33 cellular contexts compared by ENCODE assay signal in the genomic region with DNA sequence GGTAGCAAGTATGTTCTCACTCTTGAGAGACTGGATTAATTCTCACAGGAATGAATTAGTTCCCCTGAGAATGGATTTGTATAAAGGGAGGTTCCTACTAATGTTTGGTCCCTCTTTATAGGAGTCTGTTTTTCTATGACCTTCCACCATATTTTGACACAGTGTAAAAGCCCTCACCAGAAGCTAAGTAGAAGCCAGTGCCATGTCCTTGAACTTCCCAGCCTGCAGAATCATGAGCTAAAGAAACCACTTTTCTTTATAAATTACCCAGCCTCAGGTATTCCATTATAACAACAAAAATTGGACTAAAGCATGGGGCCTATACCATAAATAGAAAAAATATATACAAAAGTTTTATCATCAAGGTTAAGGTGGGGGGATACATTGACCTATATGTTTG.
A peak's percentile ranks its signal among the peaks of the same experiment; 100 is the strongest.
DNase-seq lines count a peak whose midpoint lies in the region; ATAC-seq, FAIRE-seq and TF ChIP-seq lines count a peak whose summit lies in the region.
"Had no signal": no experiment of that assay in that cellular context is flagged by ENCODE, and none has a peak within 500 bp of the region (broad histone marks: within the 10 kb centered on the region; RNA-seq: fewer than 3 reads in every experiment).

No MANE protein-coding gene starts in this region.

- no peaks in the 10 kb centered on the region for H3K79me1 ChIP-seq in H1 (ENCODE audit: low read depth, low read length)

- H2BK20ac ChIP-seq in H1 (ENCODE audit: low read length), result no peak overlapping the region

- H3K27ac ChIP-seq in HepG2 (ENCODE audit: extremely low read length, insufficient read depth, low read length), result no peak overlapping the region
- H3K27ac ChIP-seq in right lobe of liver, result no peak overlapping the region
- no peak overlapping the region for H3K27ac ChIP-seq in HEK293 (ENCODE audit: extremely low read depth, low read depth, low read length)
- no peak overlapping the region for H3K27ac ChIP-seq in H1 (ENCODE audit: low read depth, low read length)
- H3K27ac ChIP-seq: 22Rv1; A549; BLaER1; BLaER1 treated with 17β-estradiol and CSF1 and Interleukin-3, amounts not matched to agents 10 nM and 100 nM; C4-2B had no signal

- no peaks in the 10 kb centered on the region for H3K23me2 ChIP-seq in H1 (ENCODE audit: low read depth, low read length)

- H2AFZ ChIP-seq in HepG2 (ENCODE audit: low read length), result no peak overlapping the region
- H2AFZ ChIP-seq in H1 (ENCODE audit: low read length), result no peak overlapping the region

- TF ChIP-seq EP300 in HepG2 (IDR thresholded peaks at IDR 0.05; ENCODE audit: low read depth in 2 of 2, low read length in 2 of 2) (no peak), HepG2 (CRISPR knock-in tag; IDR thresholded peaks at IDR 0.05; ENCODE audit: borderline replicate concordance) (no peak), H1 (IDR thresholded peaks at IDR 0.05; ENCODE audit: borderline replicate concordance in 1 of 2, low read depth in 2 of 2, low read length in 2 of 2) (no peak)

- H3K4ac ChIP-seq in H1 (replicated peaks; ENCODE audit: insufficient read length, low read depth, low read length), result no peak overlapping the region

- intact Hi-C loops in HepG2 (cut with micrococcal nuclease; ENCODE audit: unreplicated experiment), result no loop called here
- intact Hi-C loops in right lobe of liver (cut with DNase I), result no loop called here

- H3K23ac ChIP-seq in H1 (ENCODE audit: insufficient read length), result no peak overlapping the region

- H2BK15ac ChIP-seq in H1 (ENCODE audit: low read length), result no peak overlapping the region

- H3K36me3 ChIP-seq in HepG2 (replicated peaks in 1 of 2; ENCODE audit: control insufficient read depth in 1 of 2, insufficient read depth in 2 of 2, low read length in 2 of 2) (no peaks in the 10 kb centered on the region), right lobe of liver (no peaks in the 10 kb centered on the region), HEK293 (ENCODE audit: control insufficient read depth in 2 of 2, insufficient read depth in 1 of 2, low read length in 2 of 2) (no peaks in the 10 kb centered on the region), H1 (ENCODE audit: control insufficient read depth in 2 of 4, insufficient read depth in 4 of 4, low read length in 3 of 4) (peaks cover 0 to 2% (median 0%) of the 10 kb centered on the region in 4 experiments; a peak in 1 of 8 replicates)
- H3K36me3 ChIP-seq: BE2C; BLaER1; BLaER1 treated with 17β-estradiol and CSF1 and Interleukin-3, amounts not matched to agents 10 nM and 100 nM had no signal

- H3K56ac ChIP-seq in H1 (replicated peaks; ENCODE audit: insufficient read length, low read depth, low read length), result no peak overlapping the region

- TF ChIP-seq POLR2A in HepG2 (IDR thresholded peaks at IDR 0.05; ENCODE audit: insufficient read depth in 1 of 2, low read depth in 2 of 2, low read length in 2 of 2) (no peak), right lobe of liver (IDR thresholded peaks at IDR 0.05) (no peak), H1 (IDR thresholded peaks at IDR 0.05; ENCODE audit: control extremely low read depth in 1 of 2, low read depth in 2 of 2, low read length in 2 of 2) (no peak), erythroblast (IDR thresholded peaks at IDR 0.05; ENCODE audit: low read length) (no peak)

- POLR2A ChIA-PET in HepG2 (lab: Yijun Ruan, JAX), result no interaction called here
- POLR2A ChIA-PET in HEK293 (lab: Yijun Ruan, JAX), result no interaction called here
- POLR2A ChIA-PET in H1 (lab: Charles Lee; ENCODE audit: partially characterized antibody), result no interaction called here

- TF ChIP-seq RAD21 in HepG2 (CRISPR knock-in tag; IDR thresholded peaks at IDR 0.05) (no peak), H1 (IDR thresholded peaks at IDR 0.05 in 1 of 2, conservative IDR thresholded peaks at IDR 0.05 in 1 of 2; ENCODE audit: low read depth in 2 of 2, low read length in 2 of 2) (no peak)

- in situ Hi-C loops in HepG2 (cut with HindIII; ENCODE audit: extremely low pct_ligation_motif_present, low pct_unique_long_range_greater_than_20kb), result no loop called here

- H4K8ac ChIP-seq in H1 (ENCODE audit: extremely low read depth, insufficient read depth, low read length), result no peak overlapping the region

- no peak overlapping the region for H3K4me2 ChIP-seq in HepG2 (ENCODE audit: low read depth, low read length)
- no peak overlapping the region for H3K4me2 ChIP-seq in H1 (ENCODE audit: insufficient read depth in 1 of 2, low read depth in 2 of 2, low read length in 2 of 2)
- H3K4me2 ChIP-seq: A549, BLaER1 had no signal

- no peak overlapping the region for H2BK5ac ChIP-seq in H1 (ENCODE audit: low read depth, low read length)

- H3K14ac ChIP-seq in H1 (ENCODE audit: insufficient read length), result no peak overlapping the region

- no peaks in the 10 kb centered on the region for H3K9me3 ChIP-seq in HepG2 (ENCODE audit: low read length)
- H3K9me3 ChIP-seq in right lobe of liver, result no peaks in the 10 kb centered on the region
- H3K9me3 ChIP-seq in HEK293 (ENCODE audit: control insufficient read depth, insufficient read depth, low read depth, low read length), result no peaks in the 10 kb centered on the region
- no peaks in the 10 kb centered on the region for H3K9me3 ChIP-seq in H1 (ENCODE audit: insufficient read depth in 2 of 2, low read depth in 1 of 2, low read length in 1 of 2)
- H3K9me3 ChIP-seq: A549, BE2C, BLaER1, Caco-2 had no signal

- no peak for TF ChIP-seq CTCF in HepG2 (CRISPR knock-in tag; IDR thresholded peaks at IDR 0.05)
- TF ChIP-seq CTCF in right lobe of liver (IDR thresholded peaks at IDR 0.05), result no peak
- no peak for TF ChIP-seq CTCF in D721Med (IDR thresholded peaks at IDR 0.05; ENCODE audit: insufficient read depth, missing control alignments)
- TF ChIP-seq CTCF in HEK293 (tag by site-specific recombination; IDR thresholded peaks at IDR 0.05), result no peak
- TF ChIP-seq CTCF in H1 (IDR thresholded peaks at IDR 0.05; ENCODE audit: control extremely low read depth in 1 of 3, insufficient read depth in 1 of 3, low read depth in 1 of 3, low read length in 3 of 3), result no peak

- no peak overlapping the region for H3K4me3 ChIP-seq in HepG2 (replicated peaks in 1 of 3; ENCODE audit: insufficient read depth in 1 of 3, low read depth in 2 of 3, low read length in 3 of 3)
- H3K4me3 ChIP-seq in right lobe of liver, result no peak overlapping the region
- no peak overlapping the region for H3K4me3 ChIP-seq in HEK293 (ENCODE audit: low read depth, low read length)
- H3K4me3 ChIP-seq in H1 (ENCODE audit: extremely low read depth in 1 of 4, insufficient read depth in 2 of 4, low read depth in 3 of 4, low read length in 4 of 4), result no peak overlapping the region
- H3K4me3 ChIP-seq: A549; BLaER1; BLaER1 treated with 17β-estradiol and CSF1 and Interleukin-3, amounts not matched to agents 10 nM and 100 nM had no signal

- ATAC-seq in HepG2 (no peak), right lobe of liver (no peak)
- ATAC-seq: A549; CD8-positive, alpha-beta T cell had no signal

- no peak overlapping the region for H4K5ac ChIP-seq in H1 (ENCODE audit: insufficient read length, low read depth, low read length)

- H2BK12ac ChIP-seq in H1 (ENCODE audit: low read depth, low read length), result no peak overlapping the region

- no TSS peak for BruUV-seq in HepG2 (replicated peaks; lab: Mats Ljungman, UMichigan)

- CTCF ChIA-PET in HepG2 (lab: Yijun Ruan, JAX; ENCODE audit: low intra/inter-chr PET ratio, low total read pairs) (no interaction called here), HEK293 (lab: Yijun Ruan, JAX) (no interaction called here), H1 (lab: Charles Lee; ENCODE audit: partially characterized antibody) (interaction anchor here (0.6 kb wide), 1 partner anchor 640 kb away, joined by 3 read pairs; no protein-coding TSS in a partner anchor)

- H3K4me1 ChIP-seq in HepG2 (ENCODE audit: insufficient read depth, low read length), result no peaks in the 10 kb centered on the region
- H3K4me1 ChIP-seq in right lobe of liver, result no peaks in the 10 kb centered on the region
- no peaks in the 10 kb centered on the region for H3K4me1 ChIP-seq in HEK293 (ENCODE audit: control insufficient read depth, insufficient read depth, low read length)
- H3K4me1 ChIP-seq in H1 (replicated peaks in 1 of 4; ENCODE audit: control insufficient read depth in 3 of 4, insufficient read depth in 4 of 4, low read length in 3 of 4), result peaks cover 0 to 2% (median under 1%) of the 10 kb centered on the region in 4 experiments; a peak in 2 of 7 replicates
- H3K4me1 ChIP-seq: A549, BE2C, BLaER1, Caco-2 had no signal

- H3K27me3 ChIP-seq in HepG2 (ENCODE audit: control insufficient read depth in 1 of 2, insufficient read depth in 2 of 2, low read length in 2 of 2) (no peaks in the 10 kb centered on the region), right lobe of liver (no peaks in the 10 kb centered on the region), H1 (replicated peaks in 1 of 4; ENCODE audit: control insufficient read depth in 3 of 4, extremely low read depth in 1 of 4, insufficient read depth in 3 of 4, low read length in 3 of 4) (no peaks in the 10 kb centered on the region)
- H3K27me3 ChIP-seq: BE2C; BLaER1; BLaER1 treated with 17β-estradiol and CSF1 and Interleukin-3, amounts not matched to agents 10 nM and 100 nM had no signal

- H3K79me2 ChIP-seq in HepG2 (ENCODE audit: insufficient read depth, low read length) (no peaks in the 10 kb centered on the region), H1 (ENCODE audit: control insufficient read depth in 1 of 2, insufficient read depth in 2 of 2, low read length in 2 of 2) (no peaks in the 10 kb centered on the region)

- no peaks in the 10 kb centered on the region for H4K20me1 ChIP-seq in HepG2 (ENCODE audit: insufficient read depth, low read length)
- no peaks in the 10 kb centered on the region for H4K20me1 ChIP-seq in H1 (replicated peaks in 1 of 2; ENCODE audit: control insufficient read depth in 1 of 2, insufficient read depth in 2 of 2, low read length in 2 of 2)
- H4K20me1 ChIP-seq: BLaER1; BLaER1 treated with 17β-estradiol and CSF1 and Interleukin-3, amounts not matched to agents 10 nM and 100 nM had no signal

- DNase-seq in HepG2 (ENCODE audit: low spot score) (no peak), right lobe of liver (no peak), D721Med (ENCODE audit: insufficient read length, low spot score) (no peak), H1 (ENCODE audit: low read depth in 1 of 2, low spot score in 2 of 2) (no peak), NCI-H2107 treated with DMSO at 0.1 percent for 48 hours (lab: John Stamatoyannopoulos, UW; ENCODE audit: unreplicated experiment) (no peak), erythroblast (lab: John Stamatoyannopoulos, UW) (no peak), NCI-H524 (lab: John Stamatoyannopoulos, UW) (no peak)
- DNase-seq: 8988T; ACHN; AML-193; BE2C; C1 segment of cervical spinal cord; Caco-2; Calu3; CD4-positive, alpha-beta memory T cell; CD4-positive, alpha-beta T cell; CD4-positive, CD25-positive, alpha-beta regulatory T cell; CD8-positive, alpha-beta memory T cell; CD8-positive, alpha-beta T cell; COR-L47; DMS 273 treated with DMSO at 0.1 percent for 48 hours; DMS153; DMS53; DMS79; DMS79 treated with DMSO at 0.1 percent for 48 hours; DND-41; EL had no signal

- peak overlapping the region; percentile 43 for H2BK120ac ChIP-seq in H1 (replicated peaks; ENCODE audit: low read depth, low read length)

- H4K91ac ChIP-seq in H1 (replicated peaks; ENCODE audit: insufficient read length, low read length), result no peak overlapping the region

- FAIRE-seq in HepG2 (lab: Jason Lieb, UNC), result no peak
- FAIRE-seq in D721Med (lab: Jason Lieb, UNC), result peak; percentile 44
- no peak for FAIRE-seq in H1 (lab: Jason Lieb, UNC)
- FAIRE-seq: A549 had no signal

- H3K18ac ChIP-seq in H1 (ENCODE audit: extremely low read depth, low read length), result no peak overlapping the region

- no peak overlapping the region for H3K9ac ChIP-seq in HepG2 (ENCODE audit: insufficient read depth, low read depth, low read length)
- H3K9ac ChIP-seq in H1 (replicated peaks in 1 of 4; ENCODE audit: extremely low read depth in 1 of 4, low read depth in 3 of 4, low read length in 3 of 4), result no peak overlapping the region
- H3K9ac ChIP-seq: BLaER1; BLaER1 treated with 17β-estradiol and CSF1 and Interleukin-3, amounts not matched to agents 10 nM and 100 nM had no signal

- H2AK5ac ChIP-seq in H1 (ENCODE audit: low read depth, low read length), result no peak overlapping the region
